In genomic region chr1:1544544-1544943, GRCh38 we compare ENCODE assay signal across 19 cellular contexts. TPM values are rescaled to one million over a fixed set of nuclear protein-coding genes. Genes with fewer than 3 reads are reported as not detected.
DNase-seq lines count a peak whose midpoint lies in the region; ATAC-seq, FAIRE-seq and TF ChIP-seq lines count a peak whose summit lies in the region.
"Had no signal": no experiment of that assay in that cellular context is flagged by ENCODE, and none has a peak within 500 bp of the region (broad histone marks: within the 10 kb centered on the region; RNA-seq: fewer than 3 reads in every experiment).

No MANE protein-coding gene starts in this region.

- H3K9me3 ChIP-seq in heart left ventricle (no peaks in the 10 kb centered on the region), BE2C (no peaks in the 10 kb centered on the region)
- H3K9me3 ChIP-seq: HAP-1 had no signal

- H3K36me3 ChIP-seq in heart left ventricle (peaks cover 0 to 38% (median 18%) of the 10 kb centered on the region in 9 donors), BE2C (peaks cover 46% of the 10 kb centered on the region)

- H3K27me3 ChIP-seq in heart left ventricle (no peaks in the 10 kb centered on the region), BE2C (no peaks in the 10 kb centered on the region)

- no peak overlapping the region for H3K4me3 ChIP-seq in heart left ventricle
- no peak overlapping the region for H3K4me3 ChIP-seq in BE2C (ENCODE audit: low read depth, low read length)
- H3K4me3 ChIP-seq: GM12878, HAP-1 had no signal

- peak overlapping the region; percentile 32 for H3K27ac Mint-ChIP-seq in nephron progenitor cell
- H3K27ac Mint-ChIP-seq: CD4-positive, alpha-beta T cell had no signal

- no peaks in the 10 kb centered on the region for H3K27me3 Mint-ChIP-seq in nephron progenitor cell (ENCODE audit: low read depth, poor library complexity)
- H3K27me3 Mint-ChIP-seq: CD4-positive, alpha-beta T cell had no signal

- TF ChIP-seq CTCF in heart left ventricle (IDR thresholded peaks at IDR 0.05) (no peak), VCaP (conservative IDR thresholded peaks at IDR 0.05) (no peak), nephron progenitor cell (IDR thresholded peaks at IDR 0.05) (no peak), BE2C (IDR thresholded peaks at IDR 0.05; ENCODE audit: low read depth, low read length) (no peak)

- no peak for TF ChIP-seq POLR2A in heart left ventricle (IDR thresholded peaks at IDR 0.05)

- peaks cover 17% of the 10 kb centered on the region for H3K36me3 Mint-ChIP-seq in nephron progenitor cell (ENCODE audit: low read depth)

- H3K4me1 Mint-ChIP-seq in nephron progenitor cell: peaks cover 6% of the 10 kb centered on the region

- no peak for FAIRE-seq in urothelium cell line (lab: Jason Lieb, UNC)
- FAIRE-seq: GM12878, GM18507, HepG2, HTR-8/SVneo had no signal

- peaks cover 0 to 45% (median 12%) of the 10 kb centered on the region in 12 donors for H3K4me1 ChIP-seq in heart left ventricle
- H3K4me1 ChIP-seq in BE2C: peaks cover 3% of the 10 kb centered on the region; the same call in 1 of the 2 replicates
- H3K4me1 ChIP-seq: HAP-1 had no signal

- no peaks in the 10 kb centered on the region for H3K9me3 Mint-ChIP-seq in nephron progenitor cell
- H3K9me3 Mint-ChIP-seq: CD4-positive, alpha-beta T cell had no signal

- WGBS in heart left ventricle, 4 donors: 87 to 95% (median 92%) methylated on average over 10 of the region's 10 CpGs

- DNase-seq in heart left ventricle: no peak
- no peak for DNase-seq in left ventricle myocardium superior
- DNase-seq in nephron progenitor cell: no peak
- no peak for DNase-seq in urothelium cell line (ENCODE audit: low spot score)
- DNase-seq in BE2C: no peak
- DNase-seq: ACHN; C1 segment of cervical spinal cord; Calu3; CD4-positive, alpha-beta T cell; DMS 273 treated with DMSO at 0.1 percent for 48 hours; GOT3 had no signal

- intact Hi-C loops in heart left ventricle (cut with DNase I) (no loop called here), left ventricle myocardium superior (cut with micrococcal nuclease) (no loop called here)

- ATAC-seq in heart left ventricle (no peak), left ventricle myocardium superior (no peak), GM21737 (IDR thresholded peaks at IDR 0.05; ENCODE audit: unreplicated experiment) (no peak)
- ATAC-seq: GM12878, HepG2 had no signal

- no peak overlapping the region for H3K4me3 Mint-ChIP-seq in nephron progenitor cell
- H3K4me3 Mint-ChIP-seq: CD4-positive, alpha-beta T cell had no signal

- peak overlapping the region in 8 of 12 donors; percentile 46 to 91 (median 72) for H3K27ac ChIP-seq in heart left ventricle
- peak overlapping the region; percentile 53 for H3K27ac ChIP-seq in VCaP

RNA-seq across cellular contexts. Expression of gene TMEM240, which starts 4.1 kb away (rescaled TPM):
- total RNA-seq in heart left ventricle (1 to 10 TPM in 8 of 9 donors, not detected in 1; 2.6 to 5.6 (median 4.2) TPM), left ventricle myocardium superior (8.9 TPM)
- 10 to 100 TPM in 1 of 2 donors, 1 to 10 TPM in 1; 1.5 to 12.4 TPM for polyA plus RNA-seq in heart left ventricle
- 6.4 TPM for polyA plus RNA-seq in BE2C (2012; ENCODE audit: insufficient read depth, insufficient read length, low read depth)
- total RNA-seq: A172, HepG2 had no signal
- polyA plus RNA-seq: GM12878 had no signal

RNA-seq across cellular contexts. Expression of gene SSU72, which starts 30.1 kb away (rescaled TPM):
- total RNA-seq in heart left ventricle (100 to 1,000 TPM in 5 of 9 donors, 10 to 100 TPM in 4; 76.3 to 160 (median 106) TPM), left ventricle myocardium superior (118 TPM)
- polyA plus RNA-seq in heart left ventricle: 100 to 1,000 TPM; 113 to 138 TPM
- polyA plus RNA-seq in BE2C (2012; ENCODE audit: insufficient read depth, insufficient read length, low read depth): 249 TPM

RNA-seq across cellular contexts. Expression of gene ATAD3A, which starts 32.6 kb away (rescaled TPM):
- total RNA-seq in heart left ventricle (10 to 100 TPM; 11.3 to 25.3 (median 18.1) TPM), left ventricle myocardium superior (18.3 TPM)
- polyA plus RNA-seq in heart left ventricle: 10 to 100 TPM; 21.5 to 49.5 TPM
- polyA plus RNA-seq in BE2C (2012; ENCODE audit: insufficient read depth, insufficient read length, low read depth): 88.1 TPM

RNA-seq across cellular contexts. Expression of gene FNDC10, which starts 55.4 kb away (rescaled TPM):
- total RNA-seq in heart left ventricle (1 to 10 TPM; 1.9 to 6.7 (median 3.6) TPM), left ventricle myocardium superior (3.6 TPM)
- 1 to 10 TPM; 1.1 to 4.6 TPM for polyA plus RNA-seq in heart left ventricle
- polyA plus RNA-seq in BE2C (2012; ENCODE audit: insufficient read depth, insufficient read length, low read depth): 31.5 TPM
- total RNA-seq: A172 had no signal
